Comparison of ENCODE assay signal across 10 cellular contexts in the genomic region with DNA sequence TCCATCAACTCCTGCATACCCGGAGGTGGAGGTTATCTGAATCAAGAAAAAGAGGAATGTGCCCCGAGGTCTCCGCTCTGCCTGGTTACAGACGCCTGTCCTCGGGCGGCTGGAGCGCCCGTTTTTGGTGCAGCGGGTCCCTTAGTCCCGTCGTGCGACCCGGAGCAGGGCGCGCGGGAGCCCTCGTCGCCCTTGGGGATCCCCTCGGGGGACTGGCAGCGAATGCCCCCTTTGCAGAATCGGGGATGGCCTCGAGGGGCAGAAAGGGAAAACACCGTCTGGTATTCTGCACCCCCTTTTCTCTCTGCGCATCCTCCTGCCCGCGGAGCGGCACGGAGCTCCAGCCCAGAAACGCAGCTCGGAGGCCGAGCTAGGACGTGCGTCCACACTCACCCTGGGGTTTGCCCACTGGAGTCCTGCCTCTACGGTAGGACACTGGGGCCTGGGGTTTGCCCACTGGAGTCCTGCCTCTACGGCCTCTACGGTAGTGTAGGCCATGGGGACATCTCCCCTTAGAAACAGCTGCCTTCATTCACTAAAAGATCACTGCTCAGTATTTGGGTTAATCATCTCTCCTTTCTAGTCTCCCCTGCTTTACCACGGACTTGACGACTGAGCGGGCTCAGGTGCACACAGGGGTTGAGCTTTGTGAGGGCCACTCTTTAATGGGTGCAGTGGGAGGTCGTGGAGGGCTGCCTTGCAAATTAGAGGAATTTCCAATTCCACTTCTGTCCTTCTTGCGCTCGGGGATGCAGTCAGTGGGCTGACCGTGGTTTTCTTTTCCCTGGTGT. TPM values are rescaled to one million over a fixed set of nuclear protein-coding genes. Genes with fewer than 3 reads are reported as not detected.
DNase-seq lines count a peak whose midpoint lies in the region; ATAC-seq and TF ChIP-seq lines count a peak whose summit lies in the region.
"Had no signal": no experiment of that assay in that cellular context is flagged by ENCODE, and none has a peak within 500 bp of the region (broad histone marks: within the 10 kb centered on the region; RNA-seq: fewer than 3 reads in every experiment).

No MANE protein-coding gene starts in this region.

- intact Hi-C loops in activated CD4-positive, alpha-beta T cell treated with anti-CD3 and anti-CD28 coated beads, Interleukin-2, amount 10 ng/mL, durations not matched to agents 24 days and 14 days (cut with micrococcal nuclease) = loop anchor here (5.0 to 10.0 kb wide), 3 partner anchors 623 to 1479 kb away; a partner anchor contains a TSS
- intact Hi-C loops in dorsolateral prefrontal cortex (cut with DNase I) (loop anchor here (2.0 to 10.0 kb wide), 5 partner anchors 281 to 625 kb away; no protein-coding TSS in a partner anchor), sciatic nerve (cut with DNase I) (loop anchor here (10.0 kb wide), 1 partner anchor 241 kb away; no protein-coding TSS in a partner anchor)

- H3K36me3 ChIP-seq in mesodermal cell (ENCODE audit: control insufficient read depth, insufficient read depth, low read length) = no peaks in the 10 kb centered on the region
- H3K36me3 ChIP-seq: BE2C had no signal

- H3K4me3 ChIP-seq in dorsolateral prefrontal cortex = peak overlapping the region; percentile 55 to 88 (median 74)
- H3K4me3 ChIP-seq in mesodermal cell (ENCODE audit: extremely low read depth, insufficient read depth, low read length, poor library complexity, severe bottlenecking) = peak overlapping the region; percentile 90

- no peak overlapping the region for H3K27ac Mint-ChIP-seq in activated CD4-positive, alpha-beta T cell treated with anti-CD3 and anti-CD28 coated beads, Interleukin-2, amount 10 ng/mL, durations not matched to agents 24 days and 14 days
- peak overlapping the region; percentile 66 for H3K27ac Mint-ChIP-seq in type B pancreatic cell
- H3K27ac Mint-ChIP-seq: activated naive CD4-positive, alpha-beta T cell treated with anti-CD3 and anti-CD28 coated beads, Interleukin-2, amount 50 U/mL, for 72 hours had no signal

- H3K27me3 ChIP-seq in dorsolateral prefrontal cortex = peaks cover 0 to 17% (median 0%) of the 10 kb centered on the region in 45 donors

- H3K27ac ChIP-seq in dorsolateral prefrontal cortex (peak overlapping the region in 58 of 59 donors; percentile 17 to 96 (median 91)), mesodermal cell (ENCODE audit: low read depth, low read length, severe bottlenecking) (peak overlapping the region; percentile 41)

- H3K36me3 Mint-ChIP-seq in activated CD4-positive, alpha-beta T cell treated with anti-CD3 and anti-CD28 coated beads, Interleukin-2, amount 10 ng/mL, durations not matched to agents 24 days and 14 days (ENCODE audit: low read depth) = no peaks in the 10 kb centered on the region
- H3K36me3 Mint-ChIP-seq in type B pancreatic cell = no peaks in the 10 kb centered on the region

- peaks cover 16% of the 10 kb centered on the region for H3K4me1 Mint-ChIP-seq in activated CD4-positive, alpha-beta T cell treated with anti-CD3 and anti-CD28 coated beads, Interleukin-2, amount 10 ng/mL, durations not matched to agents 24 days and 14 days
- H3K4me1 Mint-ChIP-seq in type B pancreatic cell (ENCODE audit: unreplicated experiment) = peaks cover 14% of the 10 kb centered on the region

- H3K9me3 Mint-ChIP-seq in activated CD4-positive, alpha-beta T cell treated with anti-CD3 and anti-CD28 coated beads, Interleukin-2, amount 10 ng/mL, durations not matched to agents 24 days and 14 days = no peaks in the 10 kb centered on the region
- peaks cover 4% of the 10 kb centered on the region for H3K9me3 Mint-ChIP-seq in type B pancreatic cell
- H3K9me3 Mint-ChIP-seq: activated naive CD4-positive, alpha-beta T cell treated with anti-CD3 and anti-CD28 coated beads, Interleukin-2, amount 50 U/mL, for 72 hours had no signal

- peaks cover 3% of the 10 kb centered on the region for H3K9me3 ChIP-seq in mesodermal cell (ENCODE audit: control insufficient read depth, low read length)
- H3K9me3 ChIP-seq: BE2C had no signal

- DNase-seq in activated CD4-positive, alpha-beta T cell treated with anti-CD3 and anti-CD28 coated beads, Interleukin-2, amount 10 ng/mL, durations not matched to agents 24 days and 14 days = peak; percentile 57
- DNase-seq in activated CD4-positive, alpha-beta T cell treated with anti-CD3 and anti-CD28 coated beads for 1 hour = no peak
- DNase-seq in dorsolateral prefrontal cortex = peak in 2 of 10 donors; percentile 22 to 41
- DNase-seq in type B pancreatic cell (ENCODE audit: extremely low spot score, unreplicated experiment) = no peak
- DNase-seq in sciatic nerve (ENCODE audit: low spot score) = no peak

- no peak for ATAC-seq in HG03354 (IDR thresholded peaks at IDR 0.05; ENCODE audit: poor library complexity, severe bottlenecking, unreplicated experiment)
- ATAC-seq in GM21360 (IDR thresholded peaks at IDR 0.05; ENCODE audit: unreplicated experiment) = no peak
- ATAC-seq in sciatic nerve = no peak
- ATAC-seq: activated naive CD4-positive, alpha-beta T cell treated with anti-CD3 and anti-CD28 coated beads, Interleukin-2, amount 50 U/mL, for 72 hours had no signal

- peaks cover 60% of the 10 kb centered on the region for H3K27me3 Mint-ChIP-seq in activated CD4-positive, alpha-beta T cell treated with anti-CD3 and anti-CD28 coated beads, Interleukin-2, amount 10 ng/mL, durations not matched to agents 24 days and 14 days
- H3K27me3 Mint-ChIP-seq in type B pancreatic cell = peaks cover 5% of the 10 kb centered on the region

- peak overlapping the region; percentile 96 for H3K4me3 Mint-ChIP-seq in activated CD4-positive, alpha-beta T cell treated with anti-CD3 and anti-CD28 coated beads, Interleukin-2, amount 10 ng/mL, durations not matched to agents 24 days and 14 days
- H3K4me3 Mint-ChIP-seq in type B pancreatic cell = peak overlapping the region; percentile 98

- 1 to 2% methylated on average over 25 to 36 of the region's 43 CpGs for WGBS in mesodermal cell (ENCODE audit: insufficient coverage in 2 of 2), 2 experiments

- peaks cover 11% of the 10 kb centered on the region for H3K4me1 ChIP-seq in mesodermal cell (ENCODE audit: control insufficient read depth, insufficient read depth, low read length, poor library complexity, severe bottlenecking)
- H3K4me1 ChIP-seq: BE2C had no signal

- TF ChIP-seq CTCF in dorsolateral prefrontal cortex (IDR thresholded peaks at IDR 0.05 in 54 of 56, conservative IDR thresholded peaks at IDR 0.05 in 2 of 56; ENCODE audit: low read depth in 1 of 56, partially characterized antibody in 56 of 56) (no peak), type B pancreatic cell (conservative IDR thresholded peaks at IDR 0.05) (no peak)

RNA-seq across cellular contexts. Expression of a gene that starts 2.4 kb away (rescaled TPM):
- 4.2 and 4.6 TPM in 2 replicates for total RNA-seq in activated CD4-positive, alpha-beta T cell treated with anti-CD3 and anti-CD28 coated beads, Interleukin-2, amount 10 ng/mL, durations not matched to agents 24 days and 14 days
- total RNA-seq in dorsolateral prefrontal cortex (10 to 100 TPM; 29.5 to 75.2 (median 50.6) TPM), type B pancreatic cell (ENCODE audit: low replicate concordance) (29.3 and 77.2 TPM in 2 replicates), sciatic nerve (67.7 TPM)
- polyA plus RNA-seq in mesodermal cell (2013, experiment 1 of 2) = 57.2 TPM
- 46.6 TPM for polyA plus RNA-seq in mesodermal cell (2013, experiment 2 of 2)
